In genomic region chr13:79549355-79550106, GRCh38 we compare ENCODE assay signal across 18 cellular contexts.
DNase-seq lines count a peak whose midpoint lies in the region; ATAC-seq and TF ChIP-seq lines count a peak whose summit lies in the region.
"Had no signal": no experiment of that assay in that cellular context is flagged by ENCODE, and none has a peak within 500 bp of the region (broad histone marks: within the 10 kb centered on the region; RNA-seq: fewer than 3 reads in every experiment).

No MANE protein-coding gene starts in this region.

- no peak overlapping the region for H3K56ac ChIP-seq in mesendoderm (ENCODE audit: low read length)

- H3K4ac ChIP-seq in mesendoderm (ENCODE audit: low read depth, low read length), result no peak overlapping the region

- peaks cover 16% of the 10 kb centered on the region for H3K36me3 Mint-ChIP-seq in MCF 10A (ENCODE audit: insufficient read depth, unreplicated experiment)
- H3K36me3 Mint-ChIP-seq: IgD-negative memory B cell had no signal

- H3K4me1 Mint-ChIP-seq in MCF 10A (ENCODE audit: insufficient read depth, unreplicated experiment), result peaks cover 7% of the 10 kb centered on the region
- H3K4me1 Mint-ChIP-seq: IgD-negative memory B cell had no signal

- no peak overlapping the region for H2AK5ac ChIP-seq in mesendoderm (ENCODE audit: low read length)

- no peak overlapping the region for H4K8ac ChIP-seq in mesendoderm (ENCODE audit: low read depth, low read length)

- peak; percentile 51 for ATAC-seq in upper lobe of right lung
- ATAC-seq: gastroesophageal sphincter had no signal

- H3K79me2 ChIP-seq in mammary epithelial cell (ENCODE audit: insufficient read depth, low read length) (peaks cover 10% of the 10 kb centered on the region), mesendoderm (ENCODE audit: control insufficient read depth, insufficient read depth, low read length) (no peaks in the 10 kb centered on the region)

- no peak overlapping the region for H2BK15ac ChIP-seq in mesendoderm (replicated peaks; ENCODE audit: low read depth)

- no peak for TF ChIP-seq CTCF in MCF 10A (IDR thresholded peaks at IDR 0.05; ENCODE audit: unreplicated experiment)
- TF ChIP-seq CTCF in breast epithelium (IDR thresholded peaks at IDR 0.05), result no peak
- TF ChIP-seq CTCF in mammary epithelial cell (conservative IDR thresholded peaks at IDR 0.05 in 1 of 2, IDR thresholded peaks at IDR 0.05 in 1 of 2; ENCODE audit: extremely low read depth in 1 of 2, insufficient read depth in 1 of 2, low read depth in 1 of 2, low read length in 2 of 2), result no peak
- no peak for TF ChIP-seq CTCF in upper lobe of right lung (IDR thresholded peaks at IDR 0.05)

- H4K20me1 ChIP-seq in mammary epithelial cell (ENCODE audit: insufficient read depth, low read length), result no peaks in the 10 kb centered on the region

- H3K27me3 ChIP-seq in breast epithelium (no peaks in the 10 kb centered on the region), mammary epithelial cell (ENCODE audit: insufficient read depth, low read length) (no peaks in the 10 kb centered on the region), mesendoderm (ENCODE audit: insufficient read depth, low read length, poor library complexity) (no peaks in the 10 kb centered on the region), upper lobe of right lung (no peaks in the 10 kb centered on the region)
- H3K27me3 ChIP-seq: dorsolateral prefrontal cortex, gastroesophageal sphincter, stomach had no signal

- no peaks in the 10 kb centered on the region for H3K4me1 ChIP-seq in breast epithelium
- H3K4me1 ChIP-seq in mammary epithelial cell (ENCODE audit: insufficient read depth, low read length), result peaks cover 5% of the 10 kb centered on the region
- H3K4me1 ChIP-seq in mesendoderm (ENCODE audit: control insufficient read depth, low read depth, low read length), result no peaks in the 10 kb centered on the region
- H3K4me1 ChIP-seq in upper lobe of right lung, result no peaks in the 10 kb centered on the region
- H3K4me1 ChIP-seq: gastroesophageal sphincter had no signal

- intact Hi-C loops in MCF 10A (cut with micrococcal nuclease), result loop anchor here (1.0 to 10.0 kb wide), 4 partner anchors 128 to 1468 kb away; partner anchors contain the start of gene SPRY2
- intact Hi-C loops in breast epithelium (cut with DNase I; ENCODE audit: low total_unique reads), result loop anchor here (10.0 kb wide), 1 partner anchor 125 kb away; no protein-coding TSS in a partner anchor
- intact Hi-C loops in mammary epithelial cell (cut with micrococcal nuclease), result loop anchor here (1.0 to 10.0 kb wide), 5 partner anchors 81 to 1465 kb away; no protein-coding TSS in a partner anchor
- intact Hi-C loops in upper lobe of right lung (cut with DNase I), result no loop called here

- in situ Hi-C loops in mammary epithelial cell (cut with MboI; ENCODE audit: low sequenced_read_pairs in 2 of 2), result no loop called here

- no peaks in the 10 kb centered on the region for H3K79me1 ChIP-seq in mesendoderm (ENCODE audit: low read length)

- TF ChIP-seq POLR2A in breast epithelium (IDR thresholded peaks at IDR 0.05), result no peak

- dilution Hi-C loops in mammary epithelial cell (cut with HindIII; ENCODE audit: low sequenced_read_pairs), result loop anchor here (5.0 kb wide), 1 partner anchor 43 kb away; no protein-coding TSS in a partner anchor

- H3K9ac ChIP-seq in mammary epithelial cell (ENCODE audit: insufficient read depth, low read length), result no peak overlapping the region
- no peak overlapping the region for H3K9ac ChIP-seq in mesendoderm (ENCODE audit: low read length)

- H3K18ac ChIP-seq in mesendoderm (ENCODE audit: low read length), result no peak overlapping the region

- no peak overlapping the region for H3K4me3 ChIP-seq in breast epithelium
- no peak overlapping the region for H3K4me3 ChIP-seq in mammary epithelial cell (replicated peaks in 1 of 3; ENCODE audit: insufficient read depth in 1 of 3, low read depth in 2 of 3, low read length in 3 of 3)
- no peak overlapping the region for H3K4me3 ChIP-seq in mesendoderm (ENCODE audit: low read length)
- no peak overlapping the region for H3K4me3 ChIP-seq in upper lobe of right lung
- H3K4me3 ChIP-seq: dorsolateral prefrontal cortex, gastroesophageal sphincter, stomach had no signal

- no peak overlapping the region for H3K4me2 ChIP-seq in mammary epithelial cell (ENCODE audit: insufficient read depth, low read depth, low read length)
- H3K4me2 ChIP-seq in mesendoderm (ENCODE audit: low read length), result no peak overlapping the region

- CTCF ChIA-PET in MCF 10A (lab: Yijun Ruan, JAX) (interaction anchor here (0.7 to 2.4 kb wide), 9 partner anchors 9 to 832 kb away, joined by 3 to 7 read pairs (median 4); no protein-coding TSS in a partner anchor), mammary epithelial cell (lab: Charles Lee; ENCODE audit: low non-redundant PET) (no interaction called here)

- H2BK120ac ChIP-seq in mesendoderm (ENCODE audit: low read depth, low read length), result no peak overlapping the region

- H3K27ac Mint-ChIP-seq in MCF 10A (ENCODE audit: low read depth, unreplicated experiment), result peak overlapping the region; percentile 79
- H3K27ac Mint-ChIP-seq: IgD-negative memory B cell; T-helper 1 cell treated with Interleukin-12 subunit alpha and Interleukin-12 subunit beta and Interleukin-4 antibody, amounts not matched to agents 30 μg/mL and 1 μg/mL, for 36 hours had no signal

- no peak overlapping the region for H4K5ac ChIP-seq in mesendoderm (ENCODE audit: low read length)

- H3K9me3 ChIP-seq in breast epithelium (no peaks in the 10 kb centered on the region), mammary epithelial cell (replicated peaks; ENCODE audit: insufficient read depth, low read length) (no peaks in the 10 kb centered on the region), upper lobe of right lung (no peaks in the 10 kb centered on the region)
- H3K9me3 ChIP-seq: gastroesophageal sphincter, stomach had no signal

- no peak overlapping the region for H3K23ac ChIP-seq in mesendoderm (ENCODE audit: low read length)

- H3K4me3 Mint-ChIP-seq in MCF 10A (ENCODE audit: unreplicated experiment), result no peak overlapping the region
- H3K4me3 Mint-ChIP-seq: IgD-negative memory B cell; T-helper 1 cell treated with Interleukin-12 subunit alpha and Interleukin-12 subunit beta and Interleukin-4 antibody, amounts not matched to agents 30 μg/mL and 1 μg/mL, for 36 hours had no signal

- no TSS peak for BruUV-seq in MCF 10A (replicated peaks; lab: Mats Ljungman, UMichigan)
- BruUV-seq in mammary epithelial cell (replicated peaks; lab: Mats Ljungman, UMichigan), result no TSS peak

- H3K27ac ChIP-seq in breast epithelium, result no peak overlapping the region
- peak overlapping the region; percentile 3 for H3K27ac ChIP-seq in mammary epithelial cell (ENCODE audit: insufficient read depth, low read depth, low read length)
- H3K27ac ChIP-seq in mesendoderm (ENCODE audit: low read depth, low read length), result no peak overlapping the region
- H3K27ac ChIP-seq in upper lobe of right lung, result no peak overlapping the region
- H3K27ac ChIP-seq: 22Rv1, gastroesophageal sphincter, stomach had no signal

- no peak overlapping the region for H2BK5ac ChIP-seq in mesendoderm (ENCODE audit: low read length)

- WGBS in mammary epithelial cell (ENCODE audit: low coverage, missing lambda C conversion rate), result 92% methylated on average over 2 of the region's 2 CpGs
- no CpG with 5 or more reads among the region's 2 CpGs for WGBS in mesendoderm (ENCODE audit: extremely low coverage, insufficient coverage, low lambda C conversion rate)

- H2AFZ ChIP-seq in mammary epithelial cell (ENCODE audit: low read depth, low read length), result no peak overlapping the region

- POLR2A ChIA-PET in MCF 10A (lab: Yijun Ruan, JAX), result interaction anchor here (1.1 kb wide), 1 partner anchor 790 kb away, joined by 3 read pairs; no protein-coding TSS in a partner anchor

- no peaks in the 10 kb centered on the region for H3K9me3 Mint-ChIP-seq in MCF 10A (ENCODE audit: unreplicated experiment)
- H3K9me3 Mint-ChIP-seq: IgD-negative memory B cell; T-helper 1 cell treated with Interleukin-12 subunit alpha and Interleukin-12 subunit beta and Interleukin-4 antibody, amounts not matched to agents 30 μg/mL and 1 μg/mL, for 36 hours had no signal

- H3K36me3 ChIP-seq in breast epithelium, result peaks cover 4% of the 10 kb centered on the region
- H3K36me3 ChIP-seq in mammary epithelial cell (ENCODE audit: insufficient read depth, low read length), result peaks cover 24% of the 10 kb centered on the region
- H3K36me3 ChIP-seq in mesendoderm (ENCODE audit: control insufficient read depth, insufficient read depth, low read length), result no peaks in the 10 kb centered on the region
- H3K36me3 ChIP-seq in upper lobe of right lung, result no peaks in the 10 kb centered on the region
- H3K36me3 ChIP-seq: gastroesophageal sphincter, stomach had no signal

- DNase-seq in MCF 10A (ENCODE audit: unreplicated experiment) (no peak), breast epithelium (ENCODE audit: low spot score in 2 of 2) (no peak), mammary epithelial cell (no peak), mesendoderm (peak; percentile 50), upper lobe of right lung (no peak), NCI-H128 (lab: John Stamatoyannopoulos, UW; ENCODE audit: unreplicated experiment) (no peak), NCI-H345 (lab: John Stamatoyannopoulos, UW) (no peak), NCI-H1436 treated with DMSO at 0.1 percent for 48 hours (lab: John Stamatoyannopoulos, UW) (no peak)
- DNase-seq: activated CD8-positive, alpha-beta memory T cell treated with anti-CD3 and anti-CD28 coated beads, Interleukin-2, amount 50 U/mL, for 4 hours; dorsolateral prefrontal cortex; MM.1S; SHP77 treated with DMSO at 0.1 percent for 48 hours; stimulated activated CD4-positive, alpha-beta T cell treated with anti-CD3 and anti-CD28 coated beads, Interleukin-12 subunit alpha, Interleukin-12 subunit beta, amount 100 ng/mL, for 4 hours; stomach had no signal

- H3K27me3 Mint-ChIP-seq in MCF 10A (ENCODE audit: insufficient read depth, unreplicated experiment), result no peaks in the 10 kb centered on the region
- H3K27me3 Mint-ChIP-seq: IgD-negative memory B cell had no signal
